8 cellular contexts compared by ENCODE assay signal in the genomic region with DNA sequence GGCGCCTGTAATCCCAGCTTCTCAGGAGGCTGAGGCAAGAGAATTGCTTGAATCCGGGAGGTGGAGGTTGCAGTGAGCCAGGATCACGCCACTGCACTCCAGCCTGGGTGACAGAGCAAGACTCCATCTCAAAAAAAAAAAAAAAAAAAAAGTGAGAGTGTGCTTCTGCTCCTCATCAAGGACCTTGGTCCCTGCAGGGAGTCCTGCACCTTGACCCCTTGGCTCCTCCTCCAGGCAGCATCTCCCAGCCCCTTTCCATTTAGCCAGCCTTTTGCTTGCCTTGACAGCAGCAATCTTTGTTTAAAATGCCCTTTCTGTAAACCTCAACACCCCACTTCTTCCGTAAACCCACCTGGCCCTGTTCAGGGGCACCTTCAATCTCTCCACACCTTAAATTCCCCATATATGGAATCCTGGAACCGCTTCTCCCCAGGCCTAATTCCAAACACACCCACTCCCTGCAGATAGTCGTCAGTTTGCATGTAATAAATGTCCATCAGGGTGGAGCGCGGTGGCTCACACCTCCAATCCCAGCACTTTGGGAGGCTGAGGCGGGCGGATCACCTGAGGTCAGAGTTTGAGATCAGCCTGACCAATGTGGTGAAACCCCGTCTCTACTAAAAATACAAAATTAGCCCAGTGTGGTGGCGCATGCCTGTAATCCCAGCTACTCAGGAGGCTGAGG.
DNase-seq lines count a peak whose midpoint lies in the region; ATAC-seq and TF ChIP-seq lines count a peak whose summit lies in the region.
"Not testable (repeated sequence)": the region's sequence is repeated elsewhere in the genome, so short reads cannot be mapped to it uniquely, and the experiment has no call there.

No MANE protein-coding gene starts in this region.

- not testable (repeated sequence) for H3K27me3 ChIP-seq in GM23338 (ENCODE audit: insufficient read depth); endodermal cell (ENCODE audit: control insufficient read depth, insufficient read depth, low read length, poor library complexity, severe bottlenecking); neural progenitor cell

- not testable (repeated sequence) for H3K9me3 ChIP-seq in endodermal cell (ENCODE audit: control insufficient read depth, low read length); mucosa of descending colon; neural progenitor cell (ENCODE audit: low read depth)

- H3K4me3 Mint-ChIP-seq in GM23338; T-helper 2 cell treated with Interferon-gamma antibody and Interleukin-4, amounts not matched to agents 5 μg/mL and 100 μg/mL, for 36 hours; endodermal cell; type B pancreatic cell: not testable (repeated sequence)
- H3K4me3 Mint-ChIP-seq in neural progenitor cell = peak overlapping the region; percentile 1

- H3K9me3 Mint-ChIP-seq in GM23338; T-helper 2 cell treated with Interferon-gamma antibody and Interleukin-4, amounts not matched to agents 5 μg/mL and 100 μg/mL, for 36 hours; activated naive CD4-positive, alpha-beta T cell treated with anti-CD3 and anti-CD28 coated beads, Interleukin-2, amount 50 U/mL, for 72 hours; endodermal cell; neural progenitor cell; type B pancreatic cell: not testable (repeated sequence)

- H3K4me2 ChIP-seq in GM23338, neural progenitor cell: not testable (repeated sequence)

- intact Hi-C loops in left colon (cut with DNase I, micrococcal nuclease); mucosa of descending colon (cut with DNase I, micrococcal nuclease): not testable (repeated sequence)

- not testable (repeated sequence) for ATAC-seq in GM23338; activated naive CD4-positive, alpha-beta T cell treated with anti-CD3 and anti-CD28 coated beads, Interleukin-2, amount 50 U/mL, for 72 hours
- peak; percentile 52 for ATAC-seq in left colon
- peak; percentile 27 for ATAC-seq in mucosa of descending colon

- H3K27ac ChIP-seq in GM23338 (ENCODE audit: low read depth) = 0 out of 2 replicates have a peak overlapping the region, but pooled peaks have one; percentile 32
- H3K27ac ChIP-seq in endodermal cell (ENCODE audit: low read depth, low read length); neural progenitor cell: not testable (repeated sequence)

- peaks cover 79% of the 10 kb centered on the region for H3K36me3 Mint-ChIP-seq in GM23338 (ENCODE audit: low read depth)
- H3K36me3 Mint-ChIP-seq in T-helper 2 cell treated with Interferon-gamma antibody and Interleukin-4, amounts not matched to agents 5 μg/mL and 100 μg/mL, for 36 hours (ENCODE audit: low read depth); activated naive CD4-positive, alpha-beta T cell treated with anti-CD3 and anti-CD28 coated beads, Interleukin-2, amount 50 U/mL, for 72 hours: not testable (repeated sequence)
- H3K36me3 Mint-ChIP-seq in endodermal cell (ENCODE audit: low read depth) = peaks cover 65% of the 10 kb centered on the region
- peaks cover 42% of the 10 kb centered on the region for H3K36me3 Mint-ChIP-seq in neural progenitor cell
- peaks cover 24% of the 10 kb centered on the region for H3K36me3 Mint-ChIP-seq in type B pancreatic cell

- H3K9me2 ChIP-seq in GM23338 (ENCODE audit: insufficient read depth) = not testable (repeated sequence)

- H3F3A ChIP-seq in GM23338 (replicated peaks; ENCODE audit: low read depth) = not testable (repeated sequence)
- peaks cover 18% of the 10 kb centered on the region for H3F3A ChIP-seq in neural progenitor cell (ENCODE audit: low read depth)

- not testable (repeated sequence) for H3K79me2 ChIP-seq in GM23338 (replicated peaks; ENCODE audit: insufficient read depth); neural progenitor cell (ENCODE audit: low read depth)

- not testable (repeated sequence) for DNase-seq in GM23338 (ENCODE audit: low spot score); T-helper 2 cell treated with Interferon-gamma antibody and Interleukin-4, amounts not matched to agents 5 μg/mL and 100 μg/mL, for 36 hours (ENCODE audit: low spot score); activated naive CD4-positive, alpha-beta T cell treated with anti-CD3 and anti-CD28 coated beads, Interleukin-2, amount 50 U/mL, for 72 hours (ENCODE audit: low spot score in 2 of 2); endodermal cell; left colon; mucosa of descending colon; neural progenitor cell (ENCODE audit: low spot score); type B pancreatic cell (ENCODE audit: extremely low spot score, unreplicated experiment)

- H3K4me1 ChIP-seq in GM23338 (ENCODE audit: insufficient read depth); endodermal cell (ENCODE audit: control insufficient read depth, insufficient read depth, low read length); mucosa of descending colon (ENCODE audit: low read depth): not testable (repeated sequence)
- peaks cover 20% of the 10 kb centered on the region for H3K4me1 ChIP-seq in neural progenitor cell

- not testable (repeated sequence) for H2AFZ ChIP-seq in GM23338; neural progenitor cell (replicated peaks)

- H3K27ac Mint-ChIP-seq in GM23338 (peak overlapping the region; percentile 43), endodermal cell (peak overlapping the region; percentile 31), neural progenitor cell (peak overlapping the region; percentile 7), type B pancreatic cell (peak overlapping the region; percentile 87)
- peak overlapping the region; percentile 85 for H3K27ac Mint-ChIP-seq in T-helper 2 cell treated with Interferon-gamma antibody and Interleukin-4, amounts not matched to agents 5 μg/mL and 100 μg/mL, for 36 hours
- peak overlapping the region; percentile 17 to 76 for H3K27ac Mint-ChIP-seq in activated naive CD4-positive, alpha-beta T cell treated with anti-CD3 and anti-CD28 coated beads, Interleukin-2, amount 50 U/mL, for 72 hours

- peaks cover 11% of the 10 kb centered on the region for H3K4me1 Mint-ChIP-seq in GM23338
- peaks cover 35% of the 10 kb centered on the region for H3K4me1 Mint-ChIP-seq in T-helper 2 cell treated with Interferon-gamma antibody and Interleukin-4, amounts not matched to agents 5 μg/mL and 100 μg/mL, for 36 hours (ENCODE audit: low read depth)
- not testable (repeated sequence) for H3K4me1 Mint-ChIP-seq in endodermal cell; type B pancreatic cell (ENCODE audit: unreplicated experiment)
- peaks cover 20% of the 10 kb centered on the region for H3K4me1 Mint-ChIP-seq in neural progenitor cell

- H3K9ac ChIP-seq in endodermal cell (ENCODE audit: extremely low read depth, low read length, poor library complexity, severe bottlenecking); neural progenitor cell: not testable (repeated sequence)

- H3K27me3 Mint-ChIP-seq in GM23338 (ENCODE audit: insufficient read depth, low read depth, poor library complexity); T-helper 2 cell treated with Interferon-gamma antibody and Interleukin-4, amounts not matched to agents 5 μg/mL and 100 μg/mL, for 36 hours (ENCODE audit: low read depth); endodermal cell (ENCODE audit: insufficient read depth); neural progenitor cell (ENCODE audit: insufficient read depth, low read depth); type B pancreatic cell: not testable (repeated sequence)

- WGBS in endodermal cell (ENCODE audit: insufficient coverage in 1 of 2, insufficient read length in 1 of 2), 2 experiments = 83 to 93% methylated on average over 2 to 12 of the region's 12 CpGs

- TF ChIP-seq CTCF in GM23338 (conservative IDR thresholded peaks at IDR 0.05; ENCODE audit: low read depth in 2 of 2); endodermal cell (conservative IDR thresholded peaks at IDR 0.05); mucosa of descending colon (IDR thresholded peaks at IDR 0.05); neural progenitor cell (IDR thresholded peaks at IDR 0.05); type B pancreatic cell (conservative IDR thresholded peaks at IDR 0.05): not testable (repeated sequence)

- not testable (repeated sequence) for H4K20me1 ChIP-seq in GM23338 (replicated peaks; ENCODE audit: insufficient read depth)
- peaks cover 16% of the 10 kb centered on the region for H4K20me1 ChIP-seq in neural progenitor cell (ENCODE audit: low read depth)

- H3K36me3 ChIP-seq in GM23338 (ENCODE audit: insufficient read depth) (peaks cover 16% of the 10 kb centered on the region; the same call in 1 of the 2 replicates), endodermal cell (ENCODE audit: control insufficient read depth, insufficient read depth, low read length) (peaks cover 42% of the 10 kb centered on the region), neural progenitor cell (peaks cover 14% of the 10 kb centered on the region)
- not testable (repeated sequence) for H3K36me3 ChIP-seq in mucosa of descending colon (ENCODE audit: low read depth)

- H3K4me3 ChIP-seq in GM23338; endodermal cell (ENCODE audit: low read length); mucosa of descending colon; neural progenitor cell: not testable (repeated sequence)

Comparison
In these comparisons a context has a peak if more than half of its experiments do, and no peak if none do; other contexts are left out.
1. H3K27ac Mint-ChIP-seq: peak in every context shown above with its lines; median percentile 87 in type B pancreatic cell; 85 in T-helper 2 cell treated with Interferon-gamma antibody and Interleukin-4, amounts not matched to agents 5 μg/mL and 100 μg/mL, for 36 hours; 46 in activated naive CD4-positive, alpha-beta T cell treated with anti-CD3 and anti-CD28 coated beads, Interleukin-2, amount 50 U/mL, for 72 hours; 43 in GM23338; 31 in endodermal cell; 7 in neural progenitor cell.